ENCODE assay signal across 8 cellular contexts in genomic region chr20:33490934-33491656, GRCh38. TPM values are rescaled to one million over a fixed set of nuclear protein-coding genes. Genes with fewer than 3 reads are reported as not detected.
DNase-seq lines count a peak whose midpoint lies in the region; ATAC-seq and TF ChIP-seq lines count a peak whose summit lies in the region.

No MANE protein-coding gene starts in this region.

- CTCF ChIA-PET in OCI-LY7 (lab: Charles Lee; ENCODE audit: unreplicated experiment): interaction anchor here (0.6 kb wide), 1 partner anchor 61 kb away, joined by 3 read pairs; no protein-coding TSS in a partner anchor

- no peaks in the 10 kb centered on the region for H3K27me3 Mint-ChIP-seq in progenitor cell of endocrine pancreas

- no peaks in the 10 kb centered on the region for H3K9me3 ChIP-seq in OCI-LY7 (ENCODE audit: low read length)
- H3K9me3 ChIP-seq in esophagus (ENCODE audit: control insufficient read depth in 2 of 2, insufficient read depth in 1 of 2, low read depth in 1 of 2, low read length in 1 of 2): no peaks in the 10 kb centered on the region

- BruUV-seq in OCI-LY7 (replicated peaks; lab: Mats Ljungman, UMichigan): TSS peak; percentile 70

- intact Hi-C loops in OCI-LY7 (cut with micrococcal nuclease; ENCODE audit: unreplicated experiment) (no loop called here), head of caudate nucleus (cut with DNase I) (no loop called here)

- no peaks in the 10 kb centered on the region for H3K9me2 ChIP-seq in OCI-LY7 (ENCODE audit: insufficient read depth, low read length)

- H3K4me3 ChIP-seq in GM12864 (ENCODE audit: low read depth, low read length): peak overlapping the region; percentile 96
- H3K4me3 ChIP-seq in OCI-LY7 (ENCODE audit: low read depth, low read length, poor library complexity, severe bottlenecking): peak overlapping the region; percentile 85
- H3K4me3 ChIP-seq in esophagus (ENCODE audit: low read depth in 1 of 2, low read length in 2 of 2): peak overlapping the region; percentile 72 to 81

- H3K27ac ChIP-seq in OCI-LY7 (ENCODE audit: low read depth, low read length, poor library complexity, severe bottlenecking) (peak overlapping the region; percentile 65), esophagus (ENCODE audit: low read depth in 2 of 2, low read length in 1 of 2) (peak overlapping the region in 1 of 2 donors; percentile 97)

- H3K4me2 ChIP-seq in OCI-LY7 (ENCODE audit: low read length): peak overlapping the region; percentile 96

- H3K4me1 ChIP-seq in OCI-LY7 (ENCODE audit: insufficient read depth, low read length, poor library complexity, severe bottlenecking) (peaks cover 36% of the 10 kb centered on the region), esophagus (ENCODE audit: control insufficient read depth in 2 of 2, insufficient read depth in 2 of 2, low read length in 1 of 2) (no peaks in the 10 kb centered on the region)

- 39 to 43% methylated on average over 8 of the region's 8 CpGs for WGBS in esophagus, 2 donors

- H4K20me1 ChIP-seq in OCI-LY7 (ENCODE audit: insufficient read depth, low read length): no peaks in the 10 kb centered on the region

- ATAC-seq in GM18502 (IDR thresholded peaks at IDR 0.05; ENCODE audit: poor library complexity, unreplicated experiment): no peak

- H3K36me3 ChIP-seq in OCI-LY7 (ENCODE audit: insufficient read depth, low read length) (peaks cover 18% of the 10 kb centered on the region; the same call in 1 of the 2 replicates), esophagus (ENCODE audit: control insufficient read depth in 2 of 2, insufficient read depth in 2 of 2, low read length in 1 of 2) (no peaks in the 10 kb centered on the region)

- TF ChIP-seq CTCF in GM12864 (IDR thresholded peaks at IDR 0.05; ENCODE audit: low read depth, low read length, missing control alignments) (no peak), OCI-LY7 (conservative IDR thresholded peaks at IDR 0.05; ENCODE audit: low read length) (no peak), progenitor cell of endocrine pancreas (IDR thresholded peaks at IDR 0.05; ENCODE audit: unreplicated experiment) (no peak)

- peaks cover 55% of the 10 kb centered on the region for H3K79me2 ChIP-seq in OCI-LY7 (ENCODE audit: insufficient read depth, low read depth, low read length)

- POLR2A ChIA-PET in OCI-LY7 (lab: Charles Lee): interaction anchor here (0.6 to 2.5 kb wide), 5 partner anchors 16 to 188 kb away, joined by 3 to 12 read pairs (median 3); no protein-coding TSS in a partner anchor

- DNase-seq in GM12864 (ENCODE audit: low read depth) (no peak), OCI-LY7 (ENCODE audit: low spot score) (no peak), progenitor cell of endocrine pancreas (ENCODE audit: low spot score, unreplicated experiment) (no peak), MV-4-11 (lab: John Stamatoyannopoulos, UW) (no peak), head of caudate nucleus (no peak)
- no peak for DNase-seq in central memory CD4-positive, alpha-beta T cell

- H3K9me3 Mint-ChIP-seq in progenitor cell of endocrine pancreas (ENCODE audit: low read depth): no peaks in the 10 kb centered on the region

- H3K4me3 Mint-ChIP-seq in progenitor cell of endocrine pancreas (ENCODE audit: low read depth): peak overlapping the region; percentile 78

- peak overlapping the region; percentile 10; the same call in 1 of the 2 replicates for H2AFZ ChIP-seq in OCI-LY7 (ENCODE audit: low read length)

- peaks cover 4% of the 10 kb centered on the region for H3K36me3 Mint-ChIP-seq in progenitor cell of endocrine pancreas (ENCODE audit: insufficient read depth)

- H3K4me1 Mint-ChIP-seq in progenitor cell of endocrine pancreas (ENCODE audit: low read depth): peaks cover 7% of the 10 kb centered on the region

- peak overlapping the region; percentile 94 for H3K27ac Mint-ChIP-seq in progenitor cell of endocrine pancreas

- no peaks in the 10 kb centered on the region for H3K27me3 ChIP-seq in esophagus (ENCODE audit: control insufficient read depth in 1 of 2, insufficient read depth in 2 of 2, low read length in 2 of 2)

RNA-seq across cellular contexts. Expression of gene CBFA2T2, which starts 1.2 kb away (rescaled TPM):
- 32.9 and 38.5 TPM in 2 replicates for total RNA-seq in OCI-LY7 (2014; rRNA removed; shearing (Covaris generic))
- 20.7 and 22.2 TPM in 2 replicates for total RNA-seq in OCI-LY7 (2022)
- polyA plus RNA-seq in esophagus: 1 to 10 TPM; 4.7 to 8.5 TPM
- 51.3 and 58.1 TPM in 2 replicates for total RNA-seq in progenitor cell of endocrine pancreas

RNA-seq across cellular contexts. Expression of gene SNTA1, which starts 47.5 kb away (rescaled TPM):
- 44.8 and 46.5 TPM in 2 replicates for total RNA-seq in OCI-LY7 (2014; rRNA removed; shearing (Covaris generic))
- total RNA-seq in OCI-LY7 (2022): 36.6 and 42.1 TPM in 2 replicates
- 10 to 100 TPM in 1 of 2 donors, 1 to 10 TPM in 1; 6.1 to 10.9 TPM for polyA plus RNA-seq in esophagus
- 5.8 and 6.7 TPM in 2 replicates for total RNA-seq in progenitor cell of endocrine pancreas
